32 cellular contexts compared by ENCODE assay signal in the genomic region with DNA sequence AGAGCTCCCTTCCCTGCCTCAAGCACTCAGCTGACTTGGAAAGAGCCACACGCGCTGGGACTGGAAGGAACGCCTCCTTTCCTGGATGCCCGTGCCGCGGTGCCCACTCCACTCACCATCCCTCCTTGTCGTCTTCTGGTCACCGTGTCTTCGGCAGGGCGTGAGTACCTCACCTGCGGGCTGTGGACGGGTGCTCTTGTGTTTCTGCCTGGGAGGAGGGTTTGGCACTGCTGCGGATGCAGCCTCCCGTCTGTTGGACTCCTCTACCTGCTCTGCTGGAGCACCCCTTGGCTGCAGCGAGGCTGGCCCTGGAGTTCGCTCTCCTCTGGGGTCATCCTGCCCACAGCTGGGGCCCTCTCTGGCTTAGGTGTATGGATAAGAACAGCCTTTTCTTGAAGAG.
DNase-seq lines count a peak whose midpoint lies in the region; ATAC-seq and TF ChIP-seq lines count a peak whose summit lies in the region.
"Had no signal": no experiment of that assay in that cellular context is flagged by ENCODE, and none has a peak within 500 bp of the region (broad histone marks: within the 10 kb centered on the region; RNA-seq: fewer than 3 reads in every experiment).

No MANE protein-coding gene starts in this region.

- no peak overlapping the region for H3K27ac ChIP-seq in prostate gland
- H3K27ac ChIP-seq: hepatocyte, pancreas, PC-9, right atrium auricular region, upper lobe of left lung had no signal

- H3K4me1 Mint-ChIP-seq in stimulated activated naive CD8-positive, alpha-beta T cell treated with anti-CD3 and anti-CD28 coated beads, Interleukin-15, amount 100 ng/mL, for 72 hours, result no peaks in the 10 kb centered on the region
- H3K4me1 Mint-ChIP-seq: activated CD4-positive, alpha-beta T cell treated with anti-CD3 and anti-CD28 coated beads for 36 hours; neural crest cell had no signal

- H3K27me3 ChIP-seq in prostate gland (replicated peaks; ENCODE audit: insufficient read depth), result no peaks in the 10 kb centered on the region
- H3K27me3 ChIP-seq: hepatocyte, pancreas, right atrium auricular region, upper lobe of left lung had no signal

- peak; percentile 44 for DNase-seq in cardiac septum (ENCODE audit: low spot score)
- DNase-seq in left ventricle myocardium superior, result no peak
- DNase-seq in ecto neural progenitor cell (ENCODE audit: low spot score), result peak; percentile 32
- peak; percentile 22 for DNase-seq in sciatic nerve (ENCODE audit: low spot score)
- DNase-seq in stimulated activated naive CD8-positive, alpha-beta T cell treated with anti-CD3 and anti-CD28 coated beads, Interleukin-15, amount 100 ng/mL, for 72 hours, result no peak
- DNase-seq in prostate gland (ENCODE audit: low spot score), result no peak
- DNase-seq: activated CD4-positive, alpha-beta T cell treated with anti-CD3 and anti-CD28 coated beads for 36 hours; activated CD8-positive, alpha-beta T cell treated with anti-CD3 and anti-CD28 coated beads, Interleukin-2, amount 10 ng/mL, durations not matched to agents 7 days and 5 days; activated naive CD4-positive, alpha-beta T cell; activated T-cell treated with anti-CD3 and anti-CD28 coated beads, Interleukin-2, amount 50 U/mL, for 4 hours; AML-193; central memory CD4-positive, alpha-beta T cell; dermis blood vessel endothelial cell; DMS79 treated with DMSO at 0.1 percent for 48 hours; foreskin melanocyte; GF-D8; Karpas-422; mesenchymal stem cell; NCI-H1417 treated with DMSO at 0.1 percent for 48 hours; NCI-H2081; NCI-H526 treated with DMSO at 0.1 percent for 48 hours; NK-92 treated with Interleukin-12 subunit alpha and Interleukin-12 subunit beta, amount 100 ng/mL, for 24 hours; PC-9; Right ventricle myocardium superior had no signal

- WGBS in prostate gland, result 91% methylated on average over 16 of the region's 16 CpGs

- ATAC-seq in left ventricle myocardium superior (no peak), sciatic nerve (no peak), GM21737 (IDR thresholded peaks at IDR 0.05; ENCODE audit: unreplicated experiment) (no peak)
- ATAC-seq in stimulated activated naive CD8-positive, alpha-beta T cell treated with anti-CD3 and anti-CD28 coated beads, Interleukin-15, amount 100 ng/mL, for 72 hours, result no peak
- ATAC-seq: activated CD4-positive, alpha-beta T cell treated with anti-CD3 and anti-CD28 coated beads for 36 hours; activated CD8-positive, alpha-beta T cell treated with anti-CD3 and anti-CD28 coated beads, Interleukin-2, amount 10 ng/mL, durations not matched to agents 7 days and 5 days; activated T-cell treated with anti-CD3 and anti-CD28 coated beads, Interleukin-2, amount 50 U/mL, for 4 hours; HCT116; pancreas had no signal

- no peak overlapping the region for H3K4me3 Mint-ChIP-seq in stimulated activated naive CD8-positive, alpha-beta T cell treated with anti-CD3 and anti-CD28 coated beads, Interleukin-15, amount 100 ng/mL, for 72 hours
- H3K4me3 Mint-ChIP-seq: activated CD4-positive, alpha-beta T cell treated with anti-CD3 and anti-CD28 coated beads for 36 hours; activated CD8-positive, alpha-beta T cell treated with anti-CD3 and anti-CD28 coated beads, Interleukin-2, amount 10 ng/mL, durations not matched to agents 7 days and 5 days; activated T-cell treated with anti-CD3 and anti-CD28 coated beads, Interleukin-2, amount 50 U/mL, for 4 hours; CD4-positive, alpha-beta T cell; neural crest cell had no signal

- H3K27me3 Mint-ChIP-seq in stimulated activated naive CD8-positive, alpha-beta T cell treated with anti-CD3 and anti-CD28 coated beads, Interleukin-15, amount 100 ng/mL, for 72 hours, result peaks cover 51% of the 10 kb centered on the region

- intact Hi-C loops in cardiac septum (cut with DNase I) (no loop called here), left ventricle myocardium superior (cut with micrococcal nuclease) (no loop called here), sciatic nerve (cut with DNase I) (no loop called here), prostate gland (cut with DNase I) (no loop called here)

- no peak overlapping the region for H3K4me3 ChIP-seq in prostate gland
- H3K4me3 ChIP-seq: hepatocyte, pancreas, PC-9, right atrium auricular region, upper lobe of left lung had no signal

- no peak overlapping the region for H3K27ac Mint-ChIP-seq in stimulated activated naive CD8-positive, alpha-beta T cell treated with anti-CD3 and anti-CD28 coated beads, Interleukin-15, amount 100 ng/mL, for 72 hours
- H3K27ac Mint-ChIP-seq: activated CD4-positive, alpha-beta T cell treated with anti-CD3 and anti-CD28 coated beads for 36 hours; activated CD8-positive, alpha-beta T cell treated with anti-CD3 and anti-CD28 coated beads, Interleukin-2, amount 10 ng/mL, durations not matched to agents 7 days and 5 days; CD4-positive, alpha-beta T cell had no signal

- peaks cover 12 to 30% of the 10 kb centered on the region in 2 donors for H3K9me3 Mint-ChIP-seq in stimulated activated naive CD8-positive, alpha-beta T cell treated with anti-CD3 and anti-CD28 coated beads, Interleukin-15, amount 100 ng/mL, for 72 hours

- H3K9me3 ChIP-seq in prostate gland, result no peaks in the 10 kb centered on the region
- H3K9me3 ChIP-seq: pancreas had no signal

- TF ChIP-seq POLR2A in prostate gland (IDR thresholded peaks at IDR 0.05), result no peak

- H3K36me3 ChIP-seq in prostate gland, result no peaks in the 10 kb centered on the region
- H3K36me3 ChIP-seq: pancreas, right atrium auricular region, upper lobe of left lung had no signal

- TF ChIP-seq CTCF in prostate gland (IDR thresholded peaks at IDR 0.05), result no peak

- H3K4me1 ChIP-seq in prostate gland (replicated peaks), result no peaks in the 10 kb centered on the region
- H3K4me1 ChIP-seq: pancreas, right atrium auricular region, upper lobe of left lung had no signal

Comparison
In these comparisons a context has a peak if more than half of its experiments do, and no peak if none do; other contexts are left out.
1. DNase-seq: peak in cardiac septum (single experiment), ecto neural progenitor cell (single experiment) and sciatic nerve (single experiment); none in left ventricle myocardium superior (single experiment), stimulated activated naive CD8-positive, alpha-beta T cell treated with anti-CD3 and anti-CD28 coated beads, Interleukin-15, amount 100 ng/mL, for 72 hours (0 of 2) and prostate gland (single experiment).